Comparison of ENCODE assay signal across 1 cellular context in the genomic region with DNA sequence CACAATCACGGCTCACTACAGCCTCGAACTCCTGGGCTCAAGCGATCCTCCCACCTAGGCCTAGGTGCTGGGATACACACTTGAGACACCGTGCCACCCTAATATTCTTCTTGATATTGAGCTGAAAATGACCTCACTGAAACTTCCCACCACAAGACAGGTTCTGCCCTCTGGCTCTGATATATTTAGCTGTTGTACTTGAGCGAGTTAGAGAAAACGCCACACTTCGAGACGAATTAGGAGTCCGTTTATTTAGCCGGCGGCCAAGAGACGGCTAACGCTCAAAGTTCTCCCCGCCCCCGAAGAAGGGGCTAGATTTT.
TF ChIP-seq lines count a peak whose summit lies in the region.

No MANE protein-coding gene starts in this region.

TF ChIP-seq in SK-N-SH, 30 proteins besides CTCF, POLR2A, EP300 and RAD21 (continued from another document):
- TF ChIP-seq, protein P1, sequence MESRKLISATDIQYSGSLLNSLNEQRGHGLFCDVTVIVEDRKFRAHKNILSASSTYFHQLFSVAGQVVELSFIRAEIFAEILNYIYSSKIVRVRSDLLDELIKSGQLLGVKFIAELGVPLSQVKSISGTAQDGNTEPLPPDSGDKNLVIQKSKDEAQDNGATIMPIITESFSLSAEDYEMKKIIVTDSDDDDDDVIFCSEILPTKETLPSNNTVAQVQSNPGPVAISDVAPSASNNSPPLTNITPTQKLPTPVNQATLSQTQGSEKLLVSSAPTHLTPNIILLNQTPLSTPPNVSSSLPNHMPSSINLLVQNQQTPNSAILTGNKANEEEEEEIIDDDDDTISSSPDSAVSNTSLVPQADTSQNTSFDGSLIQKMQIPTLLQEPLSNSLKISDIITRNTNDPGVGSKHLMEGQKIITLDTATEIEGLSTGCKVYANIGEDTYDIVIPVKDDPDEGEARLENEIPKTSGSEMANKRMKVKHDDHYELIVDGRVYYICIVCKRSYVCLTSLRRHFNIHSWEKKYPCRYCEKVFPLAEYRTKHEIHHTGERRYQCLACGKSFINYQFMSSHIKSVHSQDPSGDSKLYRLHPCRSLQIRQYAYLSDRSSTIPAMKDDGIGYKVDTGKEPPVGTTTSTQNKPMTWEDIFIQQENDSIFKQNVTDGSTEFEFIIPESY (IDR thresholded peaks at IDR 0.05; ENCODE audit: borderline replicate concordance, low read depth) = no peak
- TF ChIP-seq RFX5 (IDR thresholded peaks at IDR 0.05; ENCODE audit: low read length) (no peak), TEAD4 (IDR thresholded peaks at IDR 0.05; ENCODE audit: borderline replicate concordance, insufficient read depth) (no peak)
TF ChIP-seq in SK-N-SH: peak in this region for 0.
